25 cellular contexts compared by ENCODE assay signal in genomic region chr5:133229931-133230664, GRCh38.
A peak's percentile ranks its signal among the peaks of the same experiment; 100 is the strongest.
DNase-seq lines count a peak whose midpoint lies in the region; ATAC-seq and TF ChIP-seq lines count a peak whose summit lies in the region.
"Had no signal": no experiment of that assay in that cellular context is flagged by ENCODE, and none has a peak within 500 bp of the region (broad histone marks: within the 10 kb centered on the region; RNA-seq: fewer than 3 reads in every experiment).

No MANE protein-coding gene starts in this region.

- H3K27ac ChIP-seq in angular gyrus (ENCODE audit: low read depth, low read length): peak overlapping the region; percentile 39
- no peak overlapping the region for H3K27ac ChIP-seq in stomach
- H3K27ac ChIP-seq: adrenal gland, lower lobe of right lung, neutrophil, tibial nerve, WERI-Rb-1 had no signal

- no peak for TF ChIP-seq POLR2A in stomach (IDR thresholded peaks at IDR 0.05)

- H3K4me3 Mint-ChIP-seq in activated CD8-positive, alpha-beta T cell treated with anti-CD3 and anti-CD28 coated beads for 36 hours: no peak overlapping the region
- H3K4me3 Mint-ChIP-seq in activated CD8-positive, alpha-beta T cell treated with anti-CD3 and anti-CD28 coated beads, Interleukin-2, amount 10 ng/mL, durations not matched to agents 7 days and 5 days: no peak overlapping the region
- no peak overlapping the region for H3K4me3 Mint-ChIP-seq in stimulated activated effector memory CD8-positive, alpha-beta T cell treated with anti-CD3 and anti-CD28 coated beads, Interleukin-12 subunit alpha, Interleukin-12 subunit beta, amount 100 ng/mL, for 72 hours
- H3K4me3 Mint-ChIP-seq: B cell; T-helper 2 cell treated with Interferon-gamma antibody and Interleukin-4, amounts not matched to agents 5 μg/mL and 100 μg/mL, for 36 hours had no signal

- no peak for TF ChIP-seq CTCF in activated CD8-positive, alpha-beta T cell treated with anti-CD3 and anti-CD28 coated beads for 36 hours (IDR thresholded peaks at IDR 0.05)
- TF ChIP-seq CTCF in fibroblast of mammary gland (conservative IDR thresholded peaks at IDR 0.05; ENCODE audit: control insufficient read depth, insufficient read depth, low read depth, low read length): no peak
- no peak for TF ChIP-seq CTCF in stomach (IDR thresholded peaks at IDR 0.05)

- intact Hi-C loops in activated CD8-positive, alpha-beta T cell treated with anti-CD3 and anti-CD28 coated beads for 36 hours (cut with micrococcal nuclease): no loop called here
- intact Hi-C loops in stomach (cut with DNase I; ENCODE audit: low total_unique reads): no loop called here

- no peaks in the 10 kb centered on the region for H3K4me1 Mint-ChIP-seq in activated CD8-positive, alpha-beta T cell treated with anti-CD3 and anti-CD28 coated beads for 36 hours (ENCODE audit: low read depth)
- H3K4me1 Mint-ChIP-seq in activated CD8-positive, alpha-beta T cell treated with anti-CD3 and anti-CD28 coated beads, Interleukin-2, amount 10 ng/mL, durations not matched to agents 7 days and 5 days (ENCODE audit: low read depth): peaks cover 2% of the 10 kb centered on the region
- H3K4me1 Mint-ChIP-seq in stimulated activated effector memory CD8-positive, alpha-beta T cell treated with anti-CD3 and anti-CD28 coated beads, Interleukin-12 subunit alpha, Interleukin-12 subunit beta, amount 100 ng/mL, for 72 hours: no peaks in the 10 kb centered on the region

- no peaks in the 10 kb centered on the region for H3K9me3 ChIP-seq in stomach
- H3K9me3 ChIP-seq: adrenal gland, lower lobe of right lung, neutrophil, tibial nerve had no signal

- H3K36me3 ChIP-seq in stomach: no peaks in the 10 kb centered on the region
- H3K36me3 ChIP-seq: adrenal gland, lower lobe of right lung, neutrophil, tibial nerve, WERI-Rb-1 had no signal

- ATAC-seq in activated CD8-positive, alpha-beta T cell treated with anti-CD3 and anti-CD28 coated beads for 36 hours: peak; percentile 17
- ATAC-seq in activated CD8-positive, alpha-beta T cell treated with anti-CD3 and anti-CD28 coated beads, Interleukin-2, amount 10 ng/mL, durations not matched to agents 7 days and 5 days: no peak
- ATAC-seq in stimulated activated effector memory CD8-positive, alpha-beta T cell treated with anti-CD3 and anti-CD28 coated beads, Interleukin-12 subunit alpha, Interleukin-12 subunit beta, amount 100 ng/mL, for 72 hours: peak; percentile 41
- no peak for ATAC-seq in GM18873 (IDR thresholded peaks at IDR 0.05; ENCODE audit: low FRiP score, unreplicated experiment)
- ATAC-seq: lower lobe of right lung, SK-N-SH treated with all-trans-retinoic acid at 6 μM for 48 hours had no signal

- no peak overlapping the region for H3K27ac Mint-ChIP-seq in activated CD8-positive, alpha-beta T cell treated with anti-CD3 and anti-CD28 coated beads for 36 hours
- no peak overlapping the region for H3K27ac Mint-ChIP-seq in activated CD8-positive, alpha-beta T cell treated with anti-CD3 and anti-CD28 coated beads, Interleukin-2, amount 10 ng/mL, durations not matched to agents 7 days and 5 days
- no peak overlapping the region for H3K27ac Mint-ChIP-seq in stimulated activated effector memory CD8-positive, alpha-beta T cell treated with anti-CD3 and anti-CD28 coated beads, Interleukin-12 subunit alpha, Interleukin-12 subunit beta, amount 100 ng/mL, for 72 hours
- H3K27ac Mint-ChIP-seq: B cell; T-helper 2 cell treated with Interferon-gamma antibody and Interleukin-4, amounts not matched to agents 5 μg/mL and 100 μg/mL, for 36 hours had no signal

- H3K4me3 ChIP-seq in fibroblast of mammary gland (ENCODE audit: control insufficient read depth, low read depth, low read length): no peak overlapping the region
- H3K4me3 ChIP-seq in stomach: no peak overlapping the region
- H3K4me3 ChIP-seq: adrenal gland, lower lobe of right lung, tibial nerve had no signal

- no peaks in the 10 kb centered on the region for H3K36me3 Mint-ChIP-seq in activated CD8-positive, alpha-beta T cell treated with anti-CD3 and anti-CD28 coated beads for 36 hours (ENCODE audit: low read depth)
- no peaks in the 10 kb centered on the region for H3K36me3 Mint-ChIP-seq in activated CD8-positive, alpha-beta T cell treated with anti-CD3 and anti-CD28 coated beads, Interleukin-2, amount 10 ng/mL, durations not matched to agents 7 days and 5 days (ENCODE audit: low read depth)
- H3K36me3 Mint-ChIP-seq in stimulated activated effector memory CD8-positive, alpha-beta T cell treated with anti-CD3 and anti-CD28 coated beads, Interleukin-12 subunit alpha, Interleukin-12 subunit beta, amount 100 ng/mL, for 72 hours: no peaks in the 10 kb centered on the region

- no peaks in the 10 kb centered on the region for H3K27me3 ChIP-seq in stomach
- H3K27me3 ChIP-seq: adrenal gland, neutrophil, tibial nerve had no signal

- no peak for TF ChIP-seq EP300 in stomach (IDR thresholded peaks at IDR 0.05)

- CTCF ChIA-PET in activated CD8-positive, alpha-beta T cell treated with anti-CD3 and anti-CD28 coated beads for 36 hours (lab: Charles Lee): interaction anchor here (0.6 kb wide), 1 partner anchor 188 kb away, joined by 4 read pairs; no protein-coding TSS in a partner anchor
- CTCF ChIA-PET in activated CD8-positive, alpha-beta T cell treated with anti-CD3 and anti-CD28 coated beads, Interleukin-2, amount 10 ng/mL, durations not matched to agents 7 days and 5 days (lab: Charles Lee): no interaction called here

- no peak for DNase-seq in activated CD8-positive, alpha-beta T cell treated with anti-CD3 and anti-CD28 coated beads for 36 hours
- DNase-seq in activated CD8-positive, alpha-beta T cell treated with anti-CD3 and anti-CD28 coated beads, Interleukin-2, amount 10 ng/mL, durations not matched to agents 7 days and 5 days: no peak
- peak; percentile 29 for DNase-seq in fibroblast of mammary gland (ENCODE audit: low read depth)
- DNase-seq in stimulated activated effector memory CD8-positive, alpha-beta T cell treated with anti-CD3 and anti-CD28 coated beads, Interleukin-12 subunit alpha, Interleukin-12 subunit beta, amount 100 ng/mL, for 72 hours (ENCODE audit: low spot score in 2 of 2): no peak
- DNase-seq in activated CD8-positive, alpha-beta memory T cell treated with anti-CD3 and anti-CD28 coated beads for 24 hours: no peak
- no peak for DNase-seq in stomach
- DNase-seq: activated CD4-positive, alpha-beta T cell treated with anti-CD3 and anti-CD28 coated beads, Interleukin-2, amount 50 U/mL, for 4 hours; activated gamma-delta T cell treated with Interleukin-2 at 50 U/mL for 16 hours; dermis blood vessel endothelial cell; DMS53; GF-D8; lower lobe of right lung; NCI-H1105 treated with DMSO at 0.1 percent for 48 hours; NCI-H2107; stimulated activated CD4-positive, alpha-beta T cell treated with anti-CD3 and anti-CD28 coated beads, Interleukin-2, amount 100 ng/mL, for 48 hours; stimulated activated naive CD4-positive, alpha-beta T cell treated with Interleukin-2 at 50 U/mL for 16 hours; WERI-Rb-1 had no signal

- H3K9me3 Mint-ChIP-seq in activated CD8-positive, alpha-beta T cell treated with anti-CD3 and anti-CD28 coated beads for 36 hours: no peaks in the 10 kb centered on the region
- H3K9me3 Mint-ChIP-seq in activated CD8-positive, alpha-beta T cell treated with anti-CD3 and anti-CD28 coated beads, Interleukin-2, amount 10 ng/mL, durations not matched to agents 7 days and 5 days (ENCODE audit: insufficient read depth): no peaks in the 10 kb centered on the region
- H3K9me3 Mint-ChIP-seq in stimulated activated effector memory CD8-positive, alpha-beta T cell treated with anti-CD3 and anti-CD28 coated beads, Interleukin-12 subunit alpha, Interleukin-12 subunit beta, amount 100 ng/mL, for 72 hours: no peaks in the 10 kb centered on the region
- H3K9me3 Mint-ChIP-seq: T-helper 2 cell treated with Interferon-gamma antibody and Interleukin-4, amounts not matched to agents 5 μg/mL and 100 μg/mL, for 36 hours had no signal

- peaks cover 0 to 9% (median 6%) of the 10 kb centered on the region in 4 donors for H3K4me1 ChIP-seq in stomach
- H3K4me1 ChIP-seq: adrenal gland, lower lobe of right lung, tibial nerve had no signal

- no peaks in the 10 kb centered on the region for H3K27me3 Mint-ChIP-seq in activated CD8-positive, alpha-beta T cell treated with anti-CD3 and anti-CD28 coated beads for 36 hours
- H3K27me3 Mint-ChIP-seq in activated CD8-positive, alpha-beta T cell treated with anti-CD3 and anti-CD28 coated beads, Interleukin-2, amount 10 ng/mL, durations not matched to agents 7 days and 5 days (ENCODE audit: low read depth): peaks cover 6% of the 10 kb centered on the region

- POLR2A ChIA-PET in activated CD8-positive, alpha-beta T cell treated with anti-CD3 and anti-CD28 coated beads for 36 hours (lab: Charles Lee): interaction anchor here (1.2 kb wide), 1 partner anchor 110 kb away, joined by 3 read pairs; no protein-coding TSS in a partner anchor
- POLR2A ChIA-PET in activated CD8-positive, alpha-beta T cell treated with anti-CD3 and anti-CD28 coated beads, Interleukin-2, amount 10 ng/mL, durations not matched to agents 7 days and 5 days (lab: Charles Lee): no interaction called here

- 93 to 96% (median 94%) methylated on average over 8 of the region's 8 CpGs for WGBS in stomach, 5 donors

Comparison
In these comparisons a context has a peak if more than half of its experiments do, and no peak if none do; other contexts are left out.
1. ATAC-seq: peak in activated CD8-positive, alpha-beta T cell treated with anti-CD3 and anti-CD28 coated beads for 36 hours (single experiment) and stimulated activated effector memory CD8-positive, alpha-beta T cell treated with anti-CD3 and anti-CD28 coated beads, Interleukin-12 subunit alpha, Interleukin-12 subunit beta, amount 100 ng/mL, for 72 hours (single experiment); none in activated CD8-positive, alpha-beta T cell treated with anti-CD3 and anti-CD28 coated beads, Interleukin-2, amount 10 ng/mL, durations not matched to agents 7 days and 5 days (single experiment) and GM18873 (single experiment).